In genomic region chr19:44684396-44684795, GRCh38 we compare ENCODE assay signal across 12 cellular contexts. TPM values are rescaled to one million over a fixed set of nuclear protein-coding genes. Genes with fewer than 3 reads are reported as not detected.
"Had no signal": no experiment of that assay in that cellular context is flagged by ENCODE, and none has a peak within 500 bp of the region (broad histone marks: within the 10 kb centered on the region; RNA-seq: fewer than 3 reads in every experiment).

No MANE protein-coding gene starts in this region.

RNA-seq across cellular contexts. Expression of gene CEACAM19, which starts 13.1 kb away (rescaled TPM):
- total RNA-seq: activated B cell treated with CpG ODN at 0.5 μM for 24 hours had no signal

RNA-seq across cellular contexts. Expression of gene CEACAM16, which starts 14.6 kb away (rescaled TPM):
- total RNA-seq: activated B cell treated with CpG ODN at 0.5 μM for 24 hours; activated CD4-positive, alpha-beta memory T cell treated with anti-CD3 and anti-CD28 coated beads for 36 hours; activated naive CD8-positive, alpha-beta T cell treated with anti-CD3 and anti-CD28 coated beads for 36 hours; activated T-helper 1 cell treated with anti-CD3 and anti-CD28 coated beads, Interleukin-12 subunit alpha, Interleukin-12 subunit beta, Interleukin-2, Interleukin-4 antibody, amounts not matched to agents 30 ng/mL and 10 ng/mL and 1 ng/mL, durations not matched to agents 14 hours and 24 hours and 36 hours; foreskin keratinocyte; kidney; left lobe of liver; naive thymus-derived CD8-positive, alpha-beta T cell; pulmonary artery endothelial cell; sciatic nerve; T-cell; transverse colon had no signal
- polyA plus RNA-seq: foreskin keratinocyte; naive thymus-derived CD8-positive, alpha-beta T cell had no signal

RNA-seq across cellular contexts. Expression of gene PVR, which starts 40.7 kb away (rescaled TPM):
- total RNA-seq: activated B cell treated with CpG ODN at 0.5 μM for 24 hours had no signal
